8 cellular contexts compared by ENCODE assay signal in the genomic region with DNA sequence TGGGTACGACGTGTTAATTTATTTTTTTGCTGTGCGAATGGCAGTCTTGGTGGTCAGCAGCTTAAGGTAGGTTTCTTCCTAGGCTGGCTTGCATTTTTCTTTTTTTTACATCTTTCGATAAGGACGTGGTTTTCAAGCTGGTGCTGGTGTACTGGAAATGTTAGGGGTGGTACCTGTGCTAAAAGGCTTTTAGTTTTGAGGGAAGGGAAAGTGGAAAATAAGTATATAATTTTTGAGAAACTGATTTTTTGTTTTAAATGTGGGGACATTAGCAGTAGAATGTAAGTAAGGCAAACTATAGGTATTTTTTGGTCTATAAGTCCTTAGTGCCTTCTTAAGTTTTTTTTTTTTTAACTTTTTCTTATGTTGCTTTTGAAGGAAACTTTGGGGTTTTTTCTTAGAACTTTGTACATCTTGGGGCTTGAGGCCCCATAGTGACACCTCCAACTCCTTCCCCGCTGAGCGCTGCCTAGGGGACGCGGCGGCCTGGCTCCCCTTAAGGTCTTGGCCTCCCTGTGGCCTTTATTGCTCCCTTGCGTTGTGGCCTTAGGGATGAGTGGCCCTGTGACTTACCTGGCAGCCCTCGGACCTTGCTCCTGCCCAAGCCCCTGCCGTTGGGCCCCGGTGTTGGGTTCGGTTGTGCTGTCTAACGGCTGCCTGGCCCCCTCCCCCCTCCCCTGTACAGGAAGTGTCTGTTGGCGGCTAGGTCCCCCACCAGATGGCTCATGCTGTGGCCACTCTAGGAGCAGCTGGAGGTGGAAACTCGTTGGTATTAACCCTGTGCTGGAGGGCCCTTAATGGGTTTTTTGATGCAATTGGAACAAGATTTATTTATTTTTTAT.
DNase-seq lines count a peak whose midpoint lies in the region; ATAC-seq and TF ChIP-seq lines count a peak whose summit lies in the region.

No MANE protein-coding gene starts in this region.

- H3K4me3 ChIP-seq in adrenal gland = peak overlapping the region; percentile 43 to 95 (median 78)
- H3K4me3 ChIP-seq in upper lobe of left lung = peak overlapping the region; percentile 66 to 78 (median 70)

- peak overlapping the region; percentile 98 for H3K9ac ChIP-seq in ES-I3 (ENCODE audit: low read depth, low read length)

- peak in 3 of 6 experiments; percentile 29 to 49 (median 36) for TF ChIP-seq CTCF in adrenal gland (IDR thresholded peaks at IDR 0.05)
- peak in 3 of 6 experiments; percentile 30 to 41 (median 36) for TF ChIP-seq CTCF in upper lobe of left lung (IDR thresholded peaks at IDR 0.05)

- intact Hi-C loops in adrenal gland (cut with DNase I) (no loop called here), left cardiac atrium (cut with DNase I) (no loop called here), posterior cingulate gyrus (cut with DNase I) (loop anchor here (5.0 kb wide), 1 partner anchor 145 kb away; a partner anchor contains a TSS)

- peaks cover 5% of the 10 kb centered on the region; the same call in 1 of the 2 replicates for H3K9me3 ChIP-seq in ES-I3 (ENCODE audit: control insufficient read depth, insufficient read depth, low read length)
- no peaks in the 10 kb centered on the region for H3K9me3 ChIP-seq in adrenal gland (replicated peaks in 1 of 3)
- no peaks in the 10 kb centered on the region for H3K9me3 ChIP-seq in upper lobe of left lung

- ATAC-seq in HG02623 (IDR thresholded peaks at IDR 0.05; ENCODE audit: unreplicated experiment) = peak; percentile 77
- peak; percentile 97 to 99 for ATAC-seq in left cardiac atrium
- peak; percentile 96 to 99 for ATAC-seq in upper lobe of left lung (ENCODE audit: low FRiP score in 2 of 2)

- H3K36me3 ChIP-seq in ES-I3 (ENCODE audit: insufficient read depth, low read length) (no peaks in the 10 kb centered on the region), adrenal gland (replicated peaks in 1 of 2) (no peaks in the 10 kb centered on the region), upper lobe of left lung (no peaks in the 10 kb centered on the region)

- 3 to 4% (median 3%) methylated on average over 17 to 18 of the region's 18 CpGs for WGBS in adrenal gland, 4 donors
- WGBS in upper lobe of left lung, 2 donors = 4 to 6% methylated on average over 11 to 18 of the region's 18 CpGs

- peaks cover 4% of the 10 kb centered on the region; the same call in 1 of the 2 replicates for H3K4me1 ChIP-seq in ES-I3 (ENCODE audit: insufficient read depth, low read length)
- peaks cover 3 to 8% of the 10 kb centered on the region in 2 donors for H3K4me1 ChIP-seq in adrenal gland (replicated peaks in 1 of 2)
- H3K4me1 ChIP-seq in upper lobe of left lung = peaks cover 7 to 23% (median 13%) of the 10 kb centered on the region in 4 donors

- peak; percentile 43 to 74 for TF ChIP-seq POLR2A in adrenal gland (IDR thresholded peaks at IDR 0.05)
- peak in 3 of 4 donors; percentile 26 to 82 (median 60) for TF ChIP-seq POLR2A in upper lobe of left lung (IDR thresholded peaks at IDR 0.05)

- H3K27ac ChIP-seq in adrenal gland (peak overlapping the region in 4 of 5 donors; percentile 68 to 92 (median 78)), upper lobe of left lung (peak overlapping the region; percentile 84 to 92 (median 91))

- no peaks in the 10 kb centered on the region for H3K27me3 ChIP-seq in adrenal gland
- H3K27me3 ChIP-seq in upper lobe of left lung = no peaks in the 10 kb centered on the region

- DNase-seq in NCI-H146 (lab: John Stamatoyannopoulos, UW) (peak; percentile 93), T follicular helper cell (ENCODE audit: low read depth) (peak; percentile 66), adrenal gland (peak; percentile 76 to 90 (median 87)), left cardiac atrium (peak; percentile 89), posterior cingulate gyrus (peak; percentile 65 to 96 (median 73)), upper lobe of left lung (peak; percentile 82 to 87)

- peak in 1 of 4 donors; percentile 19 for TF ChIP-seq EP300 in upper lobe of left lung (IDR thresholded peaks at IDR 0.05)

Comparison
In these comparisons a context has a peak if more than half of its experiments do, and no peak if none do; other contexts are left out.
1. Peak in every context shown above with its lines: DNase-seq, ATAC-seq, H3K4me3 ChIP-seq and H3K27ac ChIP-seq.